Comparison of ENCODE assay signal across 28 cellular contexts in genomic region chr12:130958557-130959140, GRCh38. TPM values are rescaled to one million over a fixed set of nuclear protein-coding genes. Genes with fewer than 3 reads are reported as not detected.
"Had no signal": no experiment of that assay in that cellular context is flagged by ENCODE, and none has a peak within 500 bp of the region (broad histone marks: within the 10 kb centered on the region; RNA-seq: fewer than 3 reads in every experiment).

No MANE protein-coding gene starts in this region.

- H3K27ac Mint-ChIP-seq: activated CD4-positive, alpha-beta T cell treated with anti-CD3 and anti-CD28 coated beads, Interleukin-2, amount 10 ng/mL, durations not matched to agents 7 days and 5 days; activated CD8-positive, alpha-beta memory T cell treated with anti-CD3 and anti-CD28 coated beads, Interleukin-2, amount 10 ng/mL, durations not matched to agents 7 days and 5 days; activated CD8-positive, alpha-beta T cell treated with anti-CD3 and anti-CD28 coated beads for 36 hours; activated naive CD4-positive, alpha-beta T cell treated with anti-CD3 and anti-CD28 coated beads, Interleukin-2, amount 50 U/mL, for 24 hours; activated T-helper 1 cell treated with anti-CD3 and anti-CD28 coated beads, Interleukin-12 subunit alpha, Interleukin-12 subunit beta, Interleukin-2, Interleukin-4 antibody, amounts not matched to agents 30 ng/mL and 10 ng/mL and 1 ng/mL, durations not matched to agents 14 hours and 24 hours and 36 hours; immature natural killer cell; nephron; stimulated activated naive CD8-positive, alpha-beta T cell treated with anti-CD3 and anti-CD28 coated beads, Interleukin-15, Interleukin-2, amounts not matched to agents 100 ng/mL and 50 ng/mL, for 24 hours had no signal

- H3K4me1 ChIP-seq: colonic mucosa had no signal

- DNase-seq: activated CD4-positive, alpha-beta T cell treated with anti-CD3 and anti-CD28 coated beads, Interleukin-2, amount 10 ng/mL, durations not matched to agents 7 days and 5 days; activated CD4-positive, CD25-positive, alpha-beta regulatory T cell treated with anti-CD3 and anti-CD28 coated beads, Interleukin-2, amount 50 U/mL, for 72 hours; activated CD8-positive, alpha-beta memory T cell treated with anti-CD3 and anti-CD28 coated beads, Interleukin-2, amount 10 ng/mL, durations not matched to agents 7 days and 5 days; activated CD8-positive, alpha-beta T cell treated with anti-CD3 and anti-CD28 coated beads for 36 hours; activated gamma-delta T cell treated with Interleukin-2 at 50 U/mL for 16 hours; activated T-cell treated with anti-CD3 and anti-CD28 coated beads for 4 hours; anterior cingulate cortex; colonic mucosa; dorsolateral prefrontal cortex; foreskin fibroblast; immature natural killer cell; kidney glomerular epithelial cell; midbrain; occipital lobe; posterior cingulate gyrus; stimulated activated CD4-positive, alpha-beta T cell treated with anti-CD3 and anti-CD28 coated beads, Interleukin-12 subunit alpha, Interleukin-12 subunit beta, amount 100 ng/mL, for 4 hours; substantia nigra; T-helper 1 cell; WERI-Rb-1 had no signal

- ATAC-seq: activated CD8-positive, alpha-beta memory T cell treated with anti-CD3 and anti-CD28 coated beads, Interleukin-2, amount 10 ng/mL, durations not matched to agents 7 days and 5 days; activated CD8-positive, alpha-beta T cell treated with anti-CD3 and anti-CD28 coated beads for 36 hours had no signal

- H3K9me3 ChIP-seq: colonic mucosa, tibial nerve had no signal

- H3K36me3 ChIP-seq: colonic mucosa, tibial nerve, WERI-Rb-1 had no signal

- H2AFZ ChIP-seq: hepatocyte had no signal

- H3K4me1 Mint-ChIP-seq: activated CD4-positive, alpha-beta T cell treated with anti-CD3 and anti-CD28 coated beads, Interleukin-2, amount 10 ng/mL, durations not matched to agents 7 days and 5 days; activated CD8-positive, alpha-beta memory T cell treated with anti-CD3 and anti-CD28 coated beads, Interleukin-2, amount 10 ng/mL, durations not matched to agents 7 days and 5 days had no signal

- H3K9me3 Mint-ChIP-seq: activated CD4-positive, alpha-beta T cell treated with anti-CD3 and anti-CD28 coated beads, Interleukin-2, amount 10 ng/mL, durations not matched to agents 7 days and 5 days; activated CD8-positive, alpha-beta T cell treated with anti-CD3 and anti-CD28 coated beads for 36 hours; activated naive CD4-positive, alpha-beta T cell treated with anti-CD3 and anti-CD28 coated beads, Interleukin-2, amount 50 U/mL, for 24 hours; activated T-helper 1 cell treated with anti-CD3 and anti-CD28 coated beads, Interleukin-12 subunit alpha, Interleukin-12 subunit beta, Interleukin-2, Interleukin-4 antibody, amounts not matched to agents 30 ng/mL and 10 ng/mL and 1 ng/mL, durations not matched to agents 14 hours and 24 hours and 36 hours; immature natural killer cell; nephron; stimulated activated naive CD8-positive, alpha-beta T cell treated with anti-CD3 and anti-CD28 coated beads, Interleukin-15, Interleukin-2, amounts not matched to agents 100 ng/mL and 50 ng/mL, for 24 hours had no signal

- H3K4me3 ChIP-seq: colonic mucosa, hepatocyte had no signal

- H3K27ac ChIP-seq: colonic mucosa, dorsolateral prefrontal cortex, epithelial cell of prostate, hepatocyte, WERI-Rb-1 had no signal

- H3K4me2 ChIP-seq: hepatocyte had no signal

- H3K27me3 ChIP-seq: colonic mucosa, hepatocyte, tibial nerve had no signal

- H3K4me3 Mint-ChIP-seq: activated CD4-positive, alpha-beta T cell treated with anti-CD3 and anti-CD28 coated beads, Interleukin-2, amount 10 ng/mL, durations not matched to agents 7 days and 5 days; activated CD8-positive, alpha-beta memory T cell treated with anti-CD3 and anti-CD28 coated beads, Interleukin-2, amount 10 ng/mL, durations not matched to agents 7 days and 5 days; activated CD8-positive, alpha-beta T cell treated with anti-CD3 and anti-CD28 coated beads for 36 hours; activated naive CD4-positive, alpha-beta T cell treated with anti-CD3 and anti-CD28 coated beads, Interleukin-2, amount 50 U/mL, for 24 hours; activated T-helper 1 cell treated with anti-CD3 and anti-CD28 coated beads, Interleukin-12 subunit alpha, Interleukin-12 subunit beta, Interleukin-2, Interleukin-4 antibody, amounts not matched to agents 30 ng/mL and 10 ng/mL and 1 ng/mL, durations not matched to agents 14 hours and 24 hours and 36 hours; immature natural killer cell; nephron; stimulated activated naive CD8-positive, alpha-beta T cell treated with anti-CD3 and anti-CD28 coated beads, Interleukin-15, Interleukin-2, amounts not matched to agents 100 ng/mL and 50 ng/mL, for 24 hours had no signal

- FAIRE-seq: TTC549 had no signal

- H3K36me3 Mint-ChIP-seq: activated CD8-positive, alpha-beta memory T cell treated with anti-CD3 and anti-CD28 coated beads, Interleukin-2, amount 10 ng/mL, durations not matched to agents 7 days and 5 days; activated naive CD4-positive, alpha-beta T cell treated with anti-CD3 and anti-CD28 coated beads, Interleukin-2, amount 50 U/mL, for 24 hours; immature natural killer cell had no signal

RNA-seq across cellular contexts. Expression of gene ADGRD1, which starts 4.9 kb away (rescaled TPM):
- total RNA-seq: glomerular endothelial cell had no signal
- polyA plus RNA-seq: immature natural killer cell had no signal
